25 cellular contexts compared by ENCODE assay signal in the genomic region with DNA sequence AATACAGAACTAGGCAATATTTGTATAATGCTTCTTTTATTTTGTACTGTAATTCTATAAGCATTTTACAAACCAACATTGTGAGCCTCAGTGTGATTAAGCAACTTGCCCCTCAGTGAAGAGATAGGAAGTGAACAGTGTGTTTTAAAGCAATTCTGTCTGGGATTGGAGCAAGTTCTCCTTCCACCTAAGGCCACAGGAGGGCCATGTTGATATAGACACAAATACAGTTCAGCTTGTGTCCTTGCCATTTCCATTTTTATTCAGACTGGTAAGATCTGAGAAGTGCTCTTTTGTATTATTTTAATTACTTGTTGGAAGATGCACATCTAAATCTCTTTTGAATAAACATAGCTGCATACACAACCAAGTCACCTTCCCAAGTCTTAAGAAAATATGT.
DNase-seq lines count a peak whose midpoint lies in the region; ATAC-seq and TF ChIP-seq lines count a peak whose summit lies in the region.
"Had no signal": no experiment of that assay in that cellular context is flagged by ENCODE, and none has a peak within 500 bp of the region (broad histone marks: within the 10 kb centered on the region; RNA-seq: fewer than 3 reads in every experiment).

No MANE protein-coding gene starts in this region.

- no peak overlapping the region for H3K4me3 Mint-ChIP-seq in chondrocyte (ENCODE audit: unreplicated experiment)
- H3K4me3 Mint-ChIP-seq: activated naive CD8-positive, alpha-beta T cell treated with anti-CD3 and anti-CD28 coated beads, Interleukin-2, amount 10 ng/mL, durations not matched to agents 7 days and 5 days; activated T-helper 17 cell treated with anti-CD3 and anti-CD28 coated beads, Interleukin-2, amount 50 U/mL, for 72 hours; CD8-positive, alpha-beta memory T cell; GM23338; naive thymus-derived CD4-positive, alpha-beta T cell; T-helper 2 cell treated with Interferon-gamma antibody and Interleukin-4, amounts not matched to agents 5 μg/mL and 100 μg/mL, for 36 hours had no signal

- in situ Hi-C loops in ACHN (cut with HindIII; ENCODE audit: low pct_ligation_motif_present, low pct_unique_long_range_greater_than_20kb, low sequenced_read_pairs), result no loop called here
- in situ Hi-C loops in HAP-1 (cut with MboI; ENCODE audit: low sequenced_read_pairs), result no loop called here

- no peaks in the 10 kb centered on the region for H3K27me3 Mint-ChIP-seq in chondrocyte (ENCODE audit: low read depth)
- H3K27me3 Mint-ChIP-seq: activated naive CD8-positive, alpha-beta T cell treated with anti-CD3 and anti-CD28 coated beads, Interleukin-2, amount 10 ng/mL, durations not matched to agents 7 days and 5 days; activated T-helper 17 cell treated with anti-CD3 and anti-CD28 coated beads, Interleukin-2, amount 50 U/mL, for 72 hours; CD8-positive, alpha-beta memory T cell; naive thymus-derived CD4-positive, alpha-beta T cell had no signal

- no peak overlapping the region for H3K9ac ChIP-seq in OCI-LY3 (ENCODE audit: low read length)

- H3K36me3 Mint-ChIP-seq in chondrocyte (ENCODE audit: low read depth), result no peaks in the 10 kb centered on the region
- H3K36me3 Mint-ChIP-seq: activated naive CD8-positive, alpha-beta T cell treated with anti-CD3 and anti-CD28 coated beads, Interleukin-2, amount 10 ng/mL, durations not matched to agents 7 days and 5 days; CD8-positive, alpha-beta memory T cell had no signal

- H3K9me3 ChIP-seq in HAP-1 (0 out of 2 replicates have a peak, but pooled peaks cover 5% of the 10 kb centered on the region), OCI-LY3 (ENCODE audit: insufficient read depth, low read length) (no peaks in the 10 kb centered on the region)

- H2AFZ ChIP-seq in OCI-LY3 (ENCODE audit: low read depth, low read length), result no peak overlapping the region
- H2AFZ ChIP-seq: GM23338 had no signal

- H3K4me2 ChIP-seq in OCI-LY3 (ENCODE audit: low read length), result no peak overlapping the region
- H3K4me2 ChIP-seq: GM23338 had no signal

- DNase-seq in ACHN (peak; percentile 7), HAP-1 (ENCODE audit: low spot score in 2 of 2) (peak; percentile 37 to 65), inferior parietal cortex (ENCODE audit: extremely low spot score) (peak; percentile 8), chondrocyte (ENCODE audit: low spot score) (no peak), dermis blood vessel endothelial cell (no peak), NCI-H1105 (lab: John Stamatoyannopoulos, UW) (no peak)
- DNase-seq: activated CD4-positive, CD25-positive, alpha-beta regulatory T cell; activated naive CD8-positive, alpha-beta T cell treated with anti-CD3 and anti-CD28 coated beads, Interleukin-2, amount 10 ng/mL, durations not matched to agents 7 days and 5 days; CD8-positive, alpha-beta memory T cell; effector CD4-positive, alpha-beta T cell; EL; heart left ventricle; IMR-90; lower lobe of right lung; naive thymus-derived CD4-positive, alpha-beta T cell; NCI-H1092 treated with DMSO at 0.1 percent for 48 hours; NCI-H2107; SHP77 treated with DMSO at 0.1 percent for 48 hours; stimulated activated CD4-positive, alpha-beta T cell treated with anti-CD3 and anti-CD28 coated beads, Interleukin-2, amount 100 ng/mL, for 48 hours; stomach had no signal

- TF ChIP-seq CTCF in OCI-LY3 (IDR thresholded peaks at IDR 0.05; ENCODE audit: low read depth, low read length), result peak; percentile 59
- TF ChIP-seq CTCF in chondrocyte (IDR thresholded peaks at IDR 0.05), result no peak

- no peaks in the 10 kb centered on the region for H3K36me3 ChIP-seq in HAP-1 (replicated peaks)
- no peaks in the 10 kb centered on the region for H3K36me3 ChIP-seq in OCI-LY3 (replicated peaks; ENCODE audit: low read depth, low read length)
- H3K36me3 ChIP-seq: heart left ventricle, lower lobe of right lung, stomach had no signal

- peaks cover 12% of the 10 kb centered on the region for H3K9me3 Mint-ChIP-seq in chondrocyte (ENCODE audit: low read depth)

- H3K79me2 ChIP-seq in OCI-LY3 (ENCODE audit: low read length), result no peaks in the 10 kb centered on the region

- no peak overlapping the region for H3K27ac ChIP-seq in OCI-LY3 (ENCODE audit: low read length)
- H3K27ac ChIP-seq: heart left ventricle, lower lobe of right lung, stomach had no signal

- H3K27me3 ChIP-seq in HAP-1 (ENCODE audit: low read depth), result no peaks in the 10 kb centered on the region
- H3K27me3 ChIP-seq in OCI-LY3 (ENCODE audit: low read depth, low read length), result no peaks in the 10 kb centered on the region
- H3K27me3 ChIP-seq: heart left ventricle, stomach had no signal

- H4K20me1 ChIP-seq in OCI-LY3 (ENCODE audit: insufficient read depth, low read length), result no peaks in the 10 kb centered on the region

- H3K4me1 ChIP-seq in HAP-1, result peaks cover 42% of the 10 kb centered on the region
- no peaks in the 10 kb centered on the region for H3K4me1 ChIP-seq in OCI-LY3 (ENCODE audit: low read length)
- H3K4me1 ChIP-seq: heart left ventricle, lower lobe of right lung, stomach had no signal

- H3K4me3 ChIP-seq in HAP-1 (no peak overlapping the region), OCI-LY3 (ENCODE audit: low read length) (no peak overlapping the region)
- H3K4me3 ChIP-seq: GM23338, heart left ventricle, lower lobe of right lung, stomach had no signal

- no peaks in the 10 kb centered on the region for H3K4me1 Mint-ChIP-seq in chondrocyte (ENCODE audit: low read depth)
- H3K4me1 Mint-ChIP-seq: activated naive CD8-positive, alpha-beta T cell treated with anti-CD3 and anti-CD28 coated beads, Interleukin-2, amount 10 ng/mL, durations not matched to agents 7 days and 5 days; activated T-helper 17 cell treated with anti-CD3 and anti-CD28 coated beads, Interleukin-2, amount 50 U/mL, for 72 hours; CD8-positive, alpha-beta memory T cell; naive thymus-derived CD4-positive, alpha-beta T cell had no signal

- no peak overlapping the region for H3K27ac Mint-ChIP-seq in chondrocyte (ENCODE audit: unreplicated experiment)
- H3K27ac Mint-ChIP-seq: activated naive CD8-positive, alpha-beta T cell treated with anti-CD3 and anti-CD28 coated beads, Interleukin-2, amount 10 ng/mL, durations not matched to agents 7 days and 5 days; activated T-helper 17 cell treated with anti-CD3 and anti-CD28 coated beads, Interleukin-2, amount 50 U/mL, for 72 hours; CD8-positive, alpha-beta memory T cell; GM23338; naive thymus-derived CD4-positive, alpha-beta T cell; T-helper 2 cell treated with Interferon-gamma antibody and Interleukin-4, amounts not matched to agents 5 μg/mL and 100 μg/mL, for 36 hours had no signal

- ATAC-seq in HG03354 (IDR thresholded peaks at IDR 0.05; ENCODE audit: poor library complexity, severe bottlenecking, unreplicated experiment), result no peak
- ATAC-seq: activated T-helper 17 cell treated with anti-CD3 and anti-CD28 coated beads, Interleukin-2, amount 50 U/mL, for 72 hours; GM23338; heart left ventricle; lower lobe of right lung; naive thymus-derived CD4-positive, alpha-beta T cell had no signal

Comparison
In these comparisons a context has a peak if more than half of its experiments do, and no peak if none do; other contexts are left out.
1. DNase-seq: peak in ACHN (single experiment), HAP-1 (2 of 2) and inferior parietal cortex (single experiment); none in chondrocyte (single experiment), dermis blood vessel endothelial cell (single experiment) and NCI-H1105 (single experiment).